14 cellular contexts compared by ENCODE assay signal in the genomic region with DNA sequence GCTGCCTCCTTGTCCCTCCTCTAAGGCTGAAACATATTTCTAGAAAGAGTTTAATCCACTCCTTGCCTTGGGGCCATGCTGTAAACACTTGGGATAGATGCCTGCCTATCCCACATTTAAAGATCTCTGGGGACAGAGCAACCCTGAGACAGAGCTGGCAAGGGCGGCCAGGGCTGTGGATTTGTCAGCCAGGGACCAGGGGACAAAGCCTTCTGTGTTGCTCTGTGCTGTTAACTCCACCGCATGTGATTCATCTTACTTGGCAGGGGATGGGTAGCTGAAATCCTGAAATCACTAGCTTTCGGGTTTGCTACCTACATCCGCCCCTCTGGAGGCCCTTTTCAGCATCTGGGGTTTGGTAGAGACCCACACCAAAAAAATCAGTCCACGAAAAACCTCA.
DNase-seq lines count a peak whose midpoint lies in the region; ATAC-seq, FAIRE-seq and TF ChIP-seq lines count a peak whose summit lies in the region.
"Had no signal": no experiment of that assay in that cellular context is flagged by ENCODE, and none has a peak within 500 bp of the region (broad histone marks: within the 10 kb centered on the region; RNA-seq: fewer than 3 reads in every experiment).

No MANE protein-coding gene starts in this region.

- H3K4me3 Mint-ChIP-seq in brain (no peak overlapping the region), T-cell (no peak overlapping the region)
- H3K4me3 Mint-ChIP-seq: WTC11 had no signal

- peaks cover 6% of the 10 kb centered on the region for H3K27me3 Mint-ChIP-seq in brain
- H3K27me3 Mint-ChIP-seq in T-cell, result no peaks in the 10 kb centered on the region

- POLR2A ChIA-PET in T-cell (lab: Charles Lee), result no interaction called here

- H3K4me3 ChIP-seq in left ventricle myocardium inferior, result no peak overlapping the region

- no peaks in the 10 kb centered on the region for H3K27me3 ChIP-seq in left ventricle myocardium inferior (ENCODE audit: low read depth)

- peak; percentile 98 for FAIRE-seq in urothelium cell line (lab: Jason Lieb, UNC)

- DNase-seq in left ventricle myocardium superior (no peak), left ventricle myocardium inferior (no peak), inferior parietal cortex (ENCODE audit: extremely low spot score) (peak; percentile 33), urothelium cell line (ENCODE audit: low spot score) (peak; percentile 93), T-cell (no peak), UCSD-AML1 (lab: John Stamatoyannopoulos, UW; ENCODE audit: unreplicated experiment) (no peak)
- DNase-seq: ACHN; activated naive CD4-positive, alpha-beta T cell treated with anti-CD3 and anti-CD28 coated beads, Interleukin-2, amount 50 U/mL, for 16 hours; H7; NCI-H1436 treated with DMSO at 0.1 percent for 48 hours; NCI-H774 had no signal

- H3K9me3 Mint-ChIP-seq in brain (peaks cover 2 to 14% (median 7%) of the 10 kb centered on the region in 5 experiments), T-cell (no peaks in the 10 kb centered on the region)

- CTCF ChIA-PET in T-cell (lab: Charles Lee), result no interaction called here

- no peaks in the 10 kb centered on the region for H3K9me3 ChIP-seq in left ventricle myocardium inferior (replicated peaks)

- peaks cover 13% of the 10 kb centered on the region for H3K36me3 Mint-ChIP-seq in brain
- H3K36me3 Mint-ChIP-seq in T-cell, result peaks cover 19% of the 10 kb centered on the region
- H3K36me3 Mint-ChIP-seq: WTC11 had no signal

- H3K36me3 ChIP-seq in left ventricle myocardium inferior, result no peaks in the 10 kb centered on the region

- H3K4me1 Mint-ChIP-seq in brain (peaks cover 16% of the 10 kb centered on the region), T-cell (no peaks in the 10 kb centered on the region)
- H3K4me1 Mint-ChIP-seq: WTC11 had no signal

- no peak overlapping the region for H3K27ac ChIP-seq in left ventricle myocardium inferior (replicated peaks)

- TF ChIP-seq CTCF in left ventricle myocardium inferior (IDR thresholded peaks at IDR 0.05; ENCODE audit: borderline replicate concordance), result no peak
- no peak for TF ChIP-seq CTCF in brain (conservative IDR thresholded peaks at IDR 0.05)

- ATAC-seq in left ventricle myocardium superior (peak; percentile 45), T-cell (replicated peaks in 1 of 4) (no peak), GM18873 (IDR thresholded peaks at IDR 0.05; ENCODE audit: low FRiP score, unreplicated experiment) (no peak)
- ATAC-seq: WTC11 had no signal

- H3K4me1 ChIP-seq in left ventricle myocardium inferior, result no peaks in the 10 kb centered on the region

- H3K27ac Mint-ChIP-seq in brain (peak overlapping the region in 3 of 5 experiments; percentile 8 to 28 (median 14)), T-cell (no peak overlapping the region)
- H3K27ac Mint-ChIP-seq: WTC11 had no signal

- intact Hi-C loops in left ventricle myocardium superior (cut with micrococcal nuclease) (no loop called here), left ventricle myocardium inferior (cut with micrococcal nuclease) (no loop called here)

Comparison
In these comparisons a context has a peak if more than half of its experiments do, and no peak if none do; other contexts are left out.
1. DNase-seq: peak in inferior parietal cortex (single experiment) and urothelium cell line (single experiment); none in left ventricle myocardium superior (single experiment), left ventricle myocardium inferior (single experiment), T-cell (0 of 34) and UCSD-AML1 (single experiment).
2. H3K27ac Mint-ChIP-seq: peak in brain (3 of 5); none in T-cell (0 of 2).